Comparison of ENCODE assay signal across 8 cellular contexts in the genomic region with DNA sequence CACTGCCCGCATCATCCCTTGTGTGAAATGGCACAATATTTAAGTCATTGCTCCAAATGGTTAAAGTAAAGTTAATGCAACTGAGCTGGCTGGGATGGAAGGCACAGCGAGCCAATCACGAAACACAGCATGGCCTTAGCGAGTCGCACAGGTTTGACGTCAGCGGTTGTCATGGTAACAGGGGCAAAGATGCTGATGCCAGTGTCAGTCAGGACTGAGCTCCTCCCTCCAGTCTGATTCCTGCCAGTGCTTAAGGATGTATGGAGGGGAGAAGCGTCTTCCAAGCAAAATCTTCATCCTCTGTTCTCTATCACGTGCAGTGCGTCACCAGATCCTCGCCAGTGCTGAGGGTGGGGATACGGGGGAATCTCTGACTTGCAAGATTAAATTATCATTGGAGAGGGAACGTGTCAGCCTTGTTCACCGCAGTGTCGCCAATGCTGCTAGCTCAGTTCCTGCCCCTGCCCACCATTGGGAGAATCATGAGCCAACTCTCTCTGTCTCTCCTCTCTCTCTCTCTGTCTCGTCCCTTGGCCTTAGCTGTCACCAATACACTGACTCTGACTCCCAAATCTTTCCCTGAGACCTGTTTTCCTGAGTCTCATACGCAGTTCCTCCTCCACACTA. TPM values are rescaled to one million over a fixed set of nuclear protein-coding genes. Genes with fewer than 3 reads are reported as not detected.
DNase-seq lines count a peak whose midpoint lies in the region; ATAC-seq and TF ChIP-seq lines count a peak whose summit lies in the region.

No MANE protein-coding gene starts in this region.

- H3K27me3 ChIP-seq in HUES64 (ENCODE audit: insufficient read depth, low read length) (no peaks in the 10 kb centered on the region), upper lobe of right lung (no peaks in the 10 kb centered on the region)

- 91% methylated on average over 17 of the region's 17 CpGs for WGBS in HUES64

- peak; percentile 81 for DNase-seq in AG08395 (ENCODE audit: low spot score)
- DNase-seq in choroid plexus epithelial cell (ENCODE audit: low read depth), result peak; percentile 97
- peak; percentile 41 for DNase-seq in kidney tubule cell (ENCODE audit: low spot score)
- no peak for DNase-seq in upper lobe of right lung
- DNase-seq in NCI-H510A (lab: John Stamatoyannopoulos, UW), result no peak
- DNase-seq in NCI-H1092 (lab: John Stamatoyannopoulos, UW), result no peak

- peak overlapping the region; percentile 28; the same call in 1 of the 2 replicates for H3K4me3 ChIP-seq in HUES64 (ENCODE audit: low read length)
- H3K4me3 ChIP-seq in choroid plexus epithelial cell (ENCODE audit: low read depth, low read length), result peak overlapping the region; percentile 50
- no peak overlapping the region for H3K4me3 ChIP-seq in upper lobe of right lung

- H3K9me3 ChIP-seq in HUES64 (ENCODE audit: insufficient read depth, low read depth, low read length) (no peaks in the 10 kb centered on the region), upper lobe of right lung (no peaks in the 10 kb centered on the region)

- H3K4me1 ChIP-seq in HUES64 (ENCODE audit: insufficient read depth, low read length) (no peaks in the 10 kb centered on the region), upper lobe of right lung (no peaks in the 10 kb centered on the region)

- peak; percentile 31 for ATAC-seq in upper lobe of right lung
- no peak for ATAC-seq in HG02981 (IDR thresholded peaks at IDR 0.05; ENCODE audit: unreplicated experiment)

- TF ChIP-seq CTCF in choroid plexus epithelial cell (conservative IDR thresholded peaks at IDR 0.05; ENCODE audit: low read depth, low read length) (no peak), upper lobe of right lung (IDR thresholded peaks at IDR 0.05) (no peak)

- intact Hi-C loops in upper lobe of right lung (cut with DNase I), result no loop called here

- 0 out of 2 replicates have a peak overlapping the region, but pooled peaks have one; percentile 28 for H3K9ac ChIP-seq in HUES64 (ENCODE audit: low read depth, low read length)

- H3K27ac ChIP-seq in HUES64 (ENCODE audit: low read depth, low read length), result peak overlapping the region; percentile 13; the same call in 1 of the 2 replicates
- no peak overlapping the region for H3K27ac ChIP-seq in upper lobe of right lung

- H3K36me3 ChIP-seq in HUES64 (ENCODE audit: insufficient read depth, low read length), result no peaks in the 10 kb centered on the region
- H3K36me3 ChIP-seq in upper lobe of right lung, result peaks cover under 1% of the 10 kb centered on the region

RNA-seq across cellular contexts. Expression of a gene that starts 24.5 kb away (rescaled TPM):
- polyA plus RNA-seq in HUES64 (2013, experiment 1 of 2), result 17.7 TPM
- polyA plus RNA-seq in HUES64 (2013, experiment 2 of 2), result 17.5 TPM
- 13.6 TPM for total RNA-seq in upper lobe of right lung

RNA-seq across cellular contexts. Expression of a gene that starts 50.3 kb away (rescaled TPM):
- polyA plus RNA-seq in HUES64 (2013, experiment 1 of 2), result 42.9 TPM
- polyA plus RNA-seq in HUES64 (2013, experiment 2 of 2), result 44.1 TPM
- 86.2 TPM for total RNA-seq in upper lobe of right lung

Comparison
In these comparisons a context has a peak if more than half of its experiments do, and no peak if none do; other contexts are left out.
1. DNase-seq: peak in AG08395 (single experiment), choroid plexus epithelial cell (single experiment) and kidney tubule cell (single experiment); none in upper lobe of right lung (single experiment), NCI-H510A (single experiment) and NCI-H1092 (single experiment).